In genomic region chr3:42946050-42946449, GRCh38 we compare ENCODE assay signal across 32 cellular contexts. TPM values are rescaled to one million over a fixed set of nuclear protein-coding genes. Genes with fewer than 3 reads are reported as not detected.
"Had no signal": no experiment of that assay in that cellular context is flagged by ENCODE, and none has a peak within 500 bp of the region (broad histone marks: within the 10 kb centered on the region; RNA-seq: fewer than 3 reads in every experiment).

No MANE protein-coding gene starts in this region.

- H3K27ac Mint-ChIP-seq: activated CD8-positive, alpha-beta T cell treated with anti-CD3 and anti-CD28 coated beads for 36 hours; activated naive CD8-positive, alpha-beta T cell treated with anti-CD3 and anti-CD28 coated beads, Interleukin-2, amount 10 ng/mL, durations not matched to agents 7 days and 5 days; T-helper 1 cell treated with Interleukin-12 subunit alpha and Interleukin-12 subunit beta and Interleukin-4 antibody, amounts not matched to agents 30 μg/mL and 1 μg/mL, for 36 hours; T-helper 2 cell treated with Interferon-gamma antibody and Interleukin-4, amounts not matched to agents 5 μg/mL and 100 μg/mL, for 36 hours; WTC11 had no signal

- H3K36me3 Mint-ChIP-seq: activated naive CD8-positive, alpha-beta T cell treated with anti-CD3 and anti-CD28 coated beads, Interleukin-2, amount 10 ng/mL, durations not matched to agents 7 days and 5 days; WTC11 had no signal

- H3K9me3 Mint-ChIP-seq: activated CD8-positive, alpha-beta T cell treated with anti-CD3 and anti-CD28 coated beads for 36 hours; T-helper 1 cell treated with Interleukin-12 subunit alpha and Interleukin-12 subunit beta and Interleukin-4 antibody, amounts not matched to agents 30 μg/mL and 1 μg/mL, for 36 hours; T-helper 2 cell treated with Interferon-gamma antibody and Interleukin-4, amounts not matched to agents 5 μg/mL and 100 μg/mL, for 36 hours had no signal

- ATAC-seq: activated CD4-positive, CD25-positive, alpha-beta regulatory T cell treated with anti-CD3 and anti-CD28 coated beads, Interleukin-2, amount 50 U/mL, for 24 hours; activated CD8-positive, alpha-beta T cell treated with anti-CD3 and anti-CD28 coated beads for 36 hours; body of pancreas; PC-3; WTC11 had no signal

- H3K4me3 Mint-ChIP-seq: activated CD8-positive, alpha-beta T cell treated with anti-CD3 and anti-CD28 coated beads for 36 hours; activated naive CD8-positive, alpha-beta T cell treated with anti-CD3 and anti-CD28 coated beads, Interleukin-2, amount 10 ng/mL, durations not matched to agents 7 days and 5 days; T-helper 1 cell treated with Interleukin-12 subunit alpha and Interleukin-12 subunit beta and Interleukin-4 antibody, amounts not matched to agents 30 μg/mL and 1 μg/mL, for 36 hours; T-helper 2 cell treated with Interferon-gamma antibody and Interleukin-4, amounts not matched to agents 5 μg/mL and 100 μg/mL, for 36 hours; WTC11 had no signal

- H3K4me1 Mint-ChIP-seq: activated naive CD8-positive, alpha-beta T cell treated with anti-CD3 and anti-CD28 coated beads, Interleukin-2, amount 10 ng/mL, durations not matched to agents 7 days and 5 days; WTC11 had no signal

- DNase-seq: activated CD4-positive, alpha-beta T cell treated with anti-CD3 and anti-CD28 coated beads for 4 hours; activated CD4-positive, alpha-beta T cell treated with anti-CD3 and anti-CD28 coated beads, Interleukin-2, amount 50 U/mL, for 1 hour; activated CD8-positive, alpha-beta T cell treated with anti-CD3 and anti-CD28 coated beads for 36 hours; activated effector memory CD4-positive, alpha-beta T cell treated with anti-CD3 and anti-CD28 coated beads, Interleukin-2, amount 50 U/mL, for 16 hours; activated naive CD4-positive, alpha-beta T cell; activated naive CD4-positive, alpha-beta T cell treated with anti-CD3 and anti-CD28 coated beads, Interleukin-2, amount 50 U/mL, for 16 hours; activated naive CD8-positive, alpha-beta T cell treated with anti-CD3 and anti-CD28 coated beads, Interleukin-2, amount 10 ng/mL, durations not matched to agents 7 days and 5 days; activated T-cell treated with anti-CD3 and anti-CD28 coated beads for 4 hours; activated T-cell treated with anti-CD3 and anti-CD28 coated beads, Interleukin-2, amount 50 U/mL, for 48 hours; adrenal gland; body of pancreas; MM.1S; MV-4-11; NCI-H1105; NCI-H1436; NCI-H1694; NCI-H1930; NCI-H345; NCI-H524 treated with DMSO at 0.1 percent for 48 hours; PC-3; Peyer's patch; RPMI8226; SHP77 treated with DMSO at 0.1 percent for 48 hours; SK-N-SH had no signal

- H3K27me3 Mint-ChIP-seq: activated CD8-positive, alpha-beta T cell treated with anti-CD3 and anti-CD28 coated beads for 36 hours; activated naive CD8-positive, alpha-beta T cell treated with anti-CD3 and anti-CD28 coated beads, Interleukin-2, amount 10 ng/mL, durations not matched to agents 7 days and 5 days had no signal

RNA-seq across cellular contexts. Expression of gene GASK1A, which starts 33.1 kb away (rescaled TPM):
- total RNA-seq: activated CD8-positive, alpha-beta memory T cell treated with anti-CD3 and anti-CD28 coated beads for 36 hours; activated naive CD8-positive, alpha-beta T cell treated with anti-CD3 and anti-CD28 coated beads, Interleukin-2, amount 10 ng/mL, durations not matched to agents 7 days and 5 days; LHCN-M2; NCI-H460; SJSA1 had no signal

RNA-seq across cellular contexts. Expression of gene ZNF662, which starts 40.1 kb away (rescaled TPM):
- total RNA-seq: NCI-H460, SJSA1 had no signal
